Comparison of ENCODE assay signal across 1 cellular context in the genomic region with DNA sequence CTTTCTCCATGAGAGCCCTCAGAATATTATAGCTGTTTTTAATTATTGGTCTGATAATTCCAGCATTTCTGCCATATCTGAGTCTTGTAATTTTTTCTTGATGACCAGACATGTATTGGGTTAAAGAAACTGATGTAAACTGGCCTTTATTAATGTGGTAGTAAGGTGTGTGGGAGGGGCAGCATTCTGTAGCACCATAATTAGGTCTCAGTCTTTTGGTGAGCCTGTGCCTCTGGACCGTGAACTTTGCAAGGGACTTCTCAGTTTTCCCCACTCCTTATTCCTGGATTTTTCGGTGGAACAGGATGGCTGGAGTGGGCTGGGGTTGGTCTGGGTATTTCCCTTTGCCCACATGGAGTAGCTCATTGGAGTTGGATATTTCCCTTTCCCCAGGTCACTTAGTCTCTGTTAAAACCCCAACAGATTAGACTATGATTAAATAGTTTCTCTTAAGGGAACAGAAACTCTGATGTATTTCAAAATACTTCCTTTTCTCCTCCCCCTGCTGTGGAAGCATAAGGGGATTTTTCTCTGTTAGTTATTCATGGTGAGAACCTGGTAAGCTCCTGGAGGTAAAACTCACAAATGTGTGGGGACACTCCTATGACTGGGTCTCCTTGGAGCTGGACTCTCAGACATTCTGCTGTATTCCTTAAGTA.
TF ChIP-seq lines count a peak whose summit lies in the region.

No MANE protein-coding gene starts in this region.

TF ChIP-seq in SK-N-SH, 30 proteins besides CTCF, POLR2A, EP300 and RAD21 (continued from another document):
- TF ChIP-seq, protein P1, sequence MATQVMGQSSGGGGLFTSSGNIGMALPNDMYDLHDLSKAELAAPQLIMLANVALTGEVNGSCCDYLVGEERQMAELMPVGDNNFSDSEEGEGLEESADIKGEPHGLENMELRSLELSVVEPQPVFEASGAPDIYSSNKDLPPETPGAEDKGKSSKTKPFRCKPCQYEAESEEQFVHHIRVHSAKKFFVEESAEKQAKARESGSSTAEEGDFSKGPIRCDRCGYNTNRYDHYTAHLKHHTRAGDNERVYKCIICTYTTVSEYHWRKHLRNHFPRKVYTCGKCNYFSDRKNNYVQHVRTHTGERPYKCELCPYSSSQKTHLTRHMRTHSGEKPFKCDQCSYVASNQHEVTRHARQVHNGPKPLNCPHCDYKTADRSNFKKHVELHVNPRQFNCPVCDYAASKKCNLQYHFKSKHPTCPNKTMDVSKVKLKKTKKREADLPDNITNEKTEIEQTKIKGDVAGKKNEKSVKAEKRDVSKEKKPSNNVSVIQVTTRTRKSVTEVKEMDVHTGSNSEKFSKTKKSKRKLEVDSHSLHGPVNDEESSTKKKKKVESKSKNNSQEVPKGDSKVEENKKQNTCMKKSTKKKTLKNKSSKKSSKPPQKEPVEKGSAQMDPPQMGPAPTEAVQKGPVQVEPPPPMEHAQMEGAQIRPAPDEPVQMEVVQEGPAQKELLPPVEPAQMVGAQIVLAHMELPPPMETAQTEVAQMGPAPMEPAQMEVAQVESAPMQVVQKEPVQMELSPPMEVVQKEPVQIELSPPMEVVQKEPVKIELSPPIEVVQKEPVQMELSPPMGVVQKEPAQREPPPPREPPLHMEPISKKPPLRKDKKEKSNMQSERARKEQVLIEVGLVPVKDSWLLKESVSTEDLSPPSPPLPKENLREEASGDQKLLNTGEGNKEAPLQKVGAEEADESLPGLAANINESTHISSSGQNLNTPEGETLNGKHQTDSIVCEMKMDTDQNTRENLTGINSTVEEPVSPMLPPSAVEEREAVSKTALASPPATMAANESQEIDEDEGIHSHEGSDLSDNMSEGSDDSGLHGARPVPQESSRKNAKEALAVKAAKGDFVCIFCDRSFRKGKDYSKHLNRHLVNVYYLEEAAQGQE (IDR thresholded peaks at IDR 0.05; ENCODE audit: low read depth, low read length): no peak
- TF ChIP-seq RCOR1 (IDR thresholded peaks at IDR 0.05; ENCODE audit: low read length): no peak
- TF ChIP-seq, protein P2, sequence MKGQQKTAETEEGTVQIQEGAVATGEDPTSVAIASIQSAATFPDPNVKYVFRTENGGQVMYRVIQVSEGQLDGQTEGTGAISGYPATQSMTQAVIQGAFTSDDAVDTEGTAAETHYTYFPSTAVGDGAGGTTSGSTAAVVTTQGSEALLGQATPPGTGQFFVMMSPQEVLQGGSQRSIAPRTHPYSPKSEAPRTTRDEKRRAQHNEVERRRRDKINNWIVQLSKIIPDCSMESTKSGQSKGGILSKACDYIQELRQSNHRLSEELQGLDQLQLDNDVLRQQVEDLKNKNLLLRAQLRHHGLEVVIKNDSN (IDR thresholded peaks at IDR 0.05; ENCODE audit: borderline replicate concordance, low read depth): no peak
- TF ChIP-seq GATA2 (CRISPR knock-in tag; IDR thresholded peaks at IDR 0.05): no peak
- TF ChIP-seq CHD2 (IDR thresholded peaks at IDR 0.05; ENCODE audit: low read length, partially characterized antibody): no peak
- no peak for TF ChIP-seq JUND (IDR thresholded peaks at IDR 0.05)
- no peak for TF ChIP-seq FOXM1 (IDR thresholded peaks at IDR 0.05; ENCODE audit: low read depth)
- TF ChIP-seq GABPA (IDR thresholded peaks at IDR 0.05; ENCODE audit: low read depth): no peak
- TF ChIP-seq, protein P3, sequence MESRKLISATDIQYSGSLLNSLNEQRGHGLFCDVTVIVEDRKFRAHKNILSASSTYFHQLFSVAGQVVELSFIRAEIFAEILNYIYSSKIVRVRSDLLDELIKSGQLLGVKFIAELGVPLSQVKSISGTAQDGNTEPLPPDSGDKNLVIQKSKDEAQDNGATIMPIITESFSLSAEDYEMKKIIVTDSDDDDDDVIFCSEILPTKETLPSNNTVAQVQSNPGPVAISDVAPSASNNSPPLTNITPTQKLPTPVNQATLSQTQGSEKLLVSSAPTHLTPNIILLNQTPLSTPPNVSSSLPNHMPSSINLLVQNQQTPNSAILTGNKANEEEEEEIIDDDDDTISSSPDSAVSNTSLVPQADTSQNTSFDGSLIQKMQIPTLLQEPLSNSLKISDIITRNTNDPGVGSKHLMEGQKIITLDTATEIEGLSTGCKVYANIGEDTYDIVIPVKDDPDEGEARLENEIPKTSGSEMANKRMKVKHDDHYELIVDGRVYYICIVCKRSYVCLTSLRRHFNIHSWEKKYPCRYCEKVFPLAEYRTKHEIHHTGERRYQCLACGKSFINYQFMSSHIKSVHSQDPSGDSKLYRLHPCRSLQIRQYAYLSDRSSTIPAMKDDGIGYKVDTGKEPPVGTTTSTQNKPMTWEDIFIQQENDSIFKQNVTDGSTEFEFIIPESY (IDR thresholded peaks at IDR 0.05; ENCODE audit: borderline replicate concordance, low read depth): no peak
